8 cellular contexts compared by ENCODE assay signal in genomic region chr3:66501483-66502266, GRCh38. TPM values are rescaled to one million over a fixed set of nuclear protein-coding genes. Genes with fewer than 3 reads are reported as not detected.
A peak's percentile ranks its signal among the peaks of the same experiment; 100 is the strongest.
DNase-seq lines count a peak whose midpoint lies in the region; ATAC-seq lines count a peak whose summit lies in the region.

No MANE protein-coding gene starts in this region.

- no peaks in the 10 kb centered on the region; the same call in 1 of the 2 replicates for H3K27me3 ChIP-seq in H7 (ENCODE audit: control insufficient read depth, insufficient read depth, low read length)

- peaks cover 34% of the 10 kb centered on the region for H3K27me3 Mint-ChIP-seq in activated CD8-positive, alpha-beta T cell treated with anti-CD3 and anti-CD28 coated beads, Interleukin-2, amount 10 ng/mL, durations not matched to agents 7 days and 5 days (ENCODE audit: low read depth)

- no peak for ATAC-seq in activated CD8-positive, alpha-beta T cell treated with anti-CD3 and anti-CD28 coated beads, Interleukin-2, amount 10 ng/mL, durations not matched to agents 7 days and 5 days
- no peak for ATAC-seq in stimulated activated effector memory CD8-positive, alpha-beta T cell treated with anti-CD3 and anti-CD28 coated beads, Interleukin-12 subunit alpha, Interleukin-12 subunit beta, amount 100 ng/mL, for 72 hours
- ATAC-seq in HG03439 (IDR thresholded peaks at IDR 0.05; ENCODE audit: unreplicated experiment) = no peak

- H3K4me3 ChIP-seq in H7 (ENCODE audit: insufficient read depth, low read depth, low read length) (peak overlapping the region; percentile 39), iPS-11a (ENCODE audit: low read depth, low read length) (peak overlapping the region; percentile 10)

- CTCF ChIA-PET in activated CD8-positive, alpha-beta T cell treated with anti-CD3 and anti-CD28 coated beads, Interleukin-2, amount 10 ng/mL, durations not matched to agents 7 days and 5 days (lab: Charles Lee) = interaction anchor here (1.2 to 1.4 kb wide), 2 partner anchors 93 to 94 kb away, joined by 5 to 7 read pairs; no protein-coding TSS in a partner anchor

- H3K4me3 Mint-ChIP-seq in activated CD8-positive, alpha-beta T cell treated with anti-CD3 and anti-CD28 coated beads, Interleukin-2, amount 10 ng/mL, durations not matched to agents 7 days and 5 days = peak overlapping the region; percentile 74
- peak overlapping the region; percentile 89 for H3K4me3 Mint-ChIP-seq in stimulated activated effector memory CD8-positive, alpha-beta T cell treated with anti-CD3 and anti-CD28 coated beads, Interleukin-12 subunit alpha, Interleukin-12 subunit beta, amount 100 ng/mL, for 72 hours

- H3K9me3 Mint-ChIP-seq in activated CD8-positive, alpha-beta T cell treated with anti-CD3 and anti-CD28 coated beads, Interleukin-2, amount 10 ng/mL, durations not matched to agents 7 days and 5 days (ENCODE audit: insufficient read depth) = no peaks in the 10 kb centered on the region
- no peaks in the 10 kb centered on the region for H3K9me3 Mint-ChIP-seq in stimulated activated effector memory CD8-positive, alpha-beta T cell treated with anti-CD3 and anti-CD28 coated beads, Interleukin-12 subunit alpha, Interleukin-12 subunit beta, amount 100 ng/mL, for 72 hours

- POLR2A ChIA-PET in activated CD8-positive, alpha-beta T cell treated with anti-CD3 and anti-CD28 coated beads, Interleukin-2, amount 10 ng/mL, durations not matched to agents 7 days and 5 days (lab: Charles Lee) = interaction anchor here (0.5 kb wide), 1 partner anchor 225 kb away, joined by 4 read pairs; no protein-coding TSS in a partner anchor

- no peak overlapping the region for H3K27ac Mint-ChIP-seq in activated CD8-positive, alpha-beta T cell treated with anti-CD3 and anti-CD28 coated beads, Interleukin-2, amount 10 ng/mL, durations not matched to agents 7 days and 5 days
- H3K27ac Mint-ChIP-seq in stimulated activated effector memory CD8-positive, alpha-beta T cell treated with anti-CD3 and anti-CD28 coated beads, Interleukin-12 subunit alpha, Interleukin-12 subunit beta, amount 100 ng/mL, for 72 hours = peak overlapping the region; percentile 73

- H3K4me1 Mint-ChIP-seq in activated CD8-positive, alpha-beta T cell treated with anti-CD3 and anti-CD28 coated beads, Interleukin-2, amount 10 ng/mL, durations not matched to agents 7 days and 5 days (ENCODE audit: low read depth) = peaks cover 48% of the 10 kb centered on the region
- peaks cover 56% of the 10 kb centered on the region for H3K4me1 Mint-ChIP-seq in stimulated activated effector memory CD8-positive, alpha-beta T cell treated with anti-CD3 and anti-CD28 coated beads, Interleukin-12 subunit alpha, Interleukin-12 subunit beta, amount 100 ng/mL, for 72 hours

- DNase-seq in H7 (no peak), glomerular visceral epithelial cell (ENCODE audit: extremely low spot score) (no peak), DMS79 treated with DMSO at 0.1 percent for 48 hours (lab: John Stamatoyannopoulos, UW) (no peak), HCEC 1CT (no peak)
- DNase-seq in activated CD8-positive, alpha-beta T cell treated with anti-CD3 and anti-CD28 coated beads, Interleukin-2, amount 10 ng/mL, durations not matched to agents 7 days and 5 days = no peak
- no peak for DNase-seq in stimulated activated effector memory CD8-positive, alpha-beta T cell treated with anti-CD3 and anti-CD28 coated beads, Interleukin-12 subunit alpha, Interleukin-12 subunit beta, amount 100 ng/mL, for 72 hours (ENCODE audit: low spot score in 2 of 2)

- no peaks in the 10 kb centered on the region for H3K36me3 ChIP-seq in H7 (replicated peaks; ENCODE audit: control insufficient read depth, insufficient read depth, low read length)

- no peaks in the 10 kb centered on the region for H3K36me3 Mint-ChIP-seq in activated CD8-positive, alpha-beta T cell treated with anti-CD3 and anti-CD28 coated beads, Interleukin-2, amount 10 ng/mL, durations not matched to agents 7 days and 5 days (ENCODE audit: low read depth)
- H3K36me3 Mint-ChIP-seq in stimulated activated effector memory CD8-positive, alpha-beta T cell treated with anti-CD3 and anti-CD28 coated beads, Interleukin-12 subunit alpha, Interleukin-12 subunit beta, amount 100 ng/mL, for 72 hours = peaks cover 12% of the 10 kb centered on the region

RNA-seq across cellular contexts. Expression of gene LRIG1, which starts 0.9 kb away (rescaled TPM):
- total RNA-seq in H7 (2014; rRNA removed; shearing (Covaris generic)) = 69.7 and 101 TPM in 2 replicates
- total RNA-seq in activated CD8-positive, alpha-beta T cell treated with anti-CD3 and anti-CD28 coated beads, Interleukin-2, amount 10 ng/mL, durations not matched to agents 7 days and 5 days = 10 to 100 TPM; 14.7 to 17.1 TPM
